In the genomic region with DNA sequence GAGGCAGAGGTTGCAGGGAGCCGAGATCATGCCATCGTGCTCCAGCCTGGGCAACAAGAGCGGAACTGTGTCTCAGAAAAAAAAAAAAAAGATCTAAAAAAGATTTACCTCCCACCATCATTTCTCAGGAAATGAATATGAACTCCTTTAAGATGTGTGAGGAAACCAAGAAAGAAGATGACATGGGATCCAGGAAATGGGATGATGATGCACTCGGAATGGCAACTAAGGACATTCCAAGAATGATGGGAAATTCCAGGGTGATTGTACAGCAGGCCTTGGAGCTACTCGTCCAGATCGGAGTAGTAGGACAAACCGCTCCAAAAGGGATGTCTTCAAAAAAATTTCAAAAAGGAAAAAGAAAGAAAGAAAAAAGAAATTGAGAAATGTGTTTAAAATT, we compare ENCODE assay signal across 2 cellular contexts.
A peak's percentile ranks its signal among the peaks of the same experiment; 100 is the strongest.
TF ChIP-seq lines count a peak whose summit lies in the region.

No MANE protein-coding gene starts in this region.

TF ChIP-seq in liver, 16 proteins besides CTCF, POLR2A, EP300 and RAD21 (continued from another document):
- TF ChIP-seq, protein P1, sequence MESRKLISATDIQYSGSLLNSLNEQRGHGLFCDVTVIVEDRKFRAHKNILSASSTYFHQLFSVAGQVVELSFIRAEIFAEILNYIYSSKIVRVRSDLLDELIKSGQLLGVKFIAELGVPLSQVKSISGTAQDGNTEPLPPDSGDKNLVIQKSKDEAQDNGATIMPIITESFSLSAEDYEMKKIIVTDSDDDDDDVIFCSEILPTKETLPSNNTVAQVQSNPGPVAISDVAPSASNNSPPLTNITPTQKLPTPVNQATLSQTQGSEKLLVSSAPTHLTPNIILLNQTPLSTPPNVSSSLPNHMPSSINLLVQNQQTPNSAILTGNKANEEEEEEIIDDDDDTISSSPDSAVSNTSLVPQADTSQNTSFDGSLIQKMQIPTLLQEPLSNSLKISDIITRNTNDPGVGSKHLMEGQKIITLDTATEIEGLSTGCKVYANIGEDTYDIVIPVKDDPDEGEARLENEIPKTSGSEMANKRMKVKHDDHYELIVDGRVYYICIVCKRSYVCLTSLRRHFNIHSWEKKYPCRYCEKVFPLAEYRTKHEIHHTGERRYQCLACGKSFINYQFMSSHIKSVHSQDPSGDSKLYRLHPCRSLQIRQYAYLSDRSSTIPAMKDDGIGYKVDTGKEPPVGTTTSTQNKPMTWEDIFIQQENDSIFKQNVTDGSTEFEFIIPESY (IDR thresholded peaks at IDR 0.05), result no peak
- TF ChIP-seq RXRA (IDR thresholded peaks at IDR 0.05) (peak in 1 of 2 donors; percentile 14), FOXA2 (IDR thresholded peaks at IDR 0.05) (no peak), REST (IDR thresholded peaks at IDR 0.05) (peak; percentile 34)

TF ChIP-seq in HepG2, 621 proteins besides CTCF, POLR2A, EP300 and RAD21 (continued from another document):
- TF ChIP-seq, protein P2, sequence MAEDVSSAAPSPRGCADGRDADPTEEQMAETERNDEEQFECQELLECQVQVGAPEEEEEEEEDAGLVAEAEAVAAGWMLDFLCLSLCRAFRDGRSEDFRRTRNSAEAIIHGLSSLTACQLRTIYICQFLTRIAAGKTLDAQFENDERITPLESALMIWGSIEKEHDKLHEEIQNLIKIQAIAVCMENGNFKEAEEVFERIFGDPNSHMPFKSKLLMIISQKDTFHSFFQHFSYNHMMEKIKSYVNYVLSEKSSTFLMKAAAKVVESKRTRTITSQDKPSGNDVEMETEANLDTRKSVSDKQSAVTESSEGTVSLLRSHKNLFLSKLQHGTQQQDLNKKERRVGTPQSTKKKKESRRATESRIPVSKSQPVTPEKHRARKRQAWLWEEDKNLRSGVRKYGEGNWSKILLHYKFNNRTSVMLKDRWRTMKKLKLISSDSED (CRISPR knock-in tag; IDR thresholded peaks at IDR 0.05), result no peak
- TF ChIP-seq NFE2 (CRISPR knock-in tag; IDR thresholded peaks at IDR 0.05) (no peak), PAWR (CRISPR knock-in tag; IDR thresholded peaks at IDR 0.05; ENCODE audit: borderline replicate concordance) (no peak), HMG20A (CRISPR knock-in tag; IDR thresholded peaks at IDR 0.05; ENCODE audit: borderline replicate concordance) (no peak), KLF11 (CRISPR knock-in tag; IDR thresholded peaks at IDR 0.05) (no peak), MTA1 (CRISPR knock-in tag; IDR thresholded peaks at IDR 0.05; ENCODE audit: borderline replicate concordance) (no peak), FOXA3 (CRISPR knock-in tag; IDR thresholded peaks at IDR 0.05) (no peak), PITX1 (CRISPR knock-in tag; IDR thresholded peaks at IDR 0.05) (no peak), SRF (IDR thresholded peaks at IDR 0.05; ENCODE audit: low read depth, low read length) (no peak)
